9 cellular contexts compared by ENCODE assay signal in genomic region chrX:31213941-31214340, GRCh38.
DNase-seq lines count a peak whose midpoint lies in the region; ATAC-seq, FAIRE-seq and TF ChIP-seq lines count a peak whose summit lies in the region.
"Had no signal": no experiment of that assay in that cellular context is flagged by ENCODE, and none has a peak within 500 bp of the region (broad histone marks: within the 10 kb centered on the region; RNA-seq: fewer than 3 reads in every experiment).

No MANE protein-coding gene starts in this region.

- no peak overlapping the region for H3K9ac ChIP-seq in endothelial cell of umbilical vein (replicated peaks; ENCODE audit: extremely low read depth, insufficient read depth, low read length)

- no peak overlapping the region for H3K27ac ChIP-seq in endothelial cell of umbilical vein (ENCODE audit: insufficient read depth, low read depth, low read length)
- H3K27ac ChIP-seq: ovary had no signal

- no peaks in the 10 kb centered on the region for H3K36me3 Mint-ChIP-seq in activated CD4-positive, alpha-beta memory T cell treated with anti-CD3 and anti-CD28 coated beads for 36 hours
- no peaks in the 10 kb centered on the region for H3K36me3 Mint-ChIP-seq in activated CD4-positive, alpha-beta memory T cell treated with anti-CD3 and anti-CD28 coated beads, Interleukin-2, amount 10 ng/mL, durations not matched to agents 7 days and 5 days (ENCODE audit: low read depth)

- intact Hi-C loops in activated CD4-positive, alpha-beta memory T cell treated with anti-CD3 and anti-CD28 coated beads for 36 hours (cut with micrococcal nuclease), result loop anchor here (5.0 kb wide), 1 partner anchor 443 kb away; no protein-coding TSS in a partner anchor
- intact Hi-C loops in endothelial cell of umbilical vein (cut with micrococcal nuclease), result loop anchor here (1.0 to 2.0 kb wide), 3 partner anchors 210 to 444 kb away; no protein-coding TSS in a partner anchor

- peak; percentile 13 for DNase-seq in activated CD4-positive, alpha-beta memory T cell treated with anti-CD3 and anti-CD28 coated beads for 36 hours
- no peak for DNase-seq in activated CD4-positive, alpha-beta memory T cell treated with anti-CD3 and anti-CD28 coated beads, Interleukin-2, amount 10 ng/mL, durations not matched to agents 7 days and 5 days
- DNase-seq in MG63 (peak; percentile 3), endothelial cell of umbilical vein (ENCODE audit: low read depth, low spot score) (peak; percentile 19), superior temporal gyrus (ENCODE audit: extremely low spot score) (peak; percentile 37), 8988T (no peak), T-helper 1 cell (no peak)

- H3K27me3 ChIP-seq in MG63, result no peaks in the 10 kb centered on the region
- no peaks in the 10 kb centered on the region for H3K27me3 ChIP-seq in endothelial cell of umbilical vein (ENCODE audit: control insufficient read depth in 2 of 2, insufficient read depth in 2 of 2, low read length in 2 of 2)
- H3K27me3 ChIP-seq: ovary had no signal

- dilution Hi-C loops in endothelial cell of umbilical vein (cut with MboI; ENCODE audit: extremely low pct_ligation_motif_present, low sequenced_read_pairs), result no loop called here

- H3K27me3 Mint-ChIP-seq in activated CD4-positive, alpha-beta memory T cell treated with anti-CD3 and anti-CD28 coated beads for 36 hours, result no peaks in the 10 kb centered on the region
- no peaks in the 10 kb centered on the region for H3K27me3 Mint-ChIP-seq in activated CD4-positive, alpha-beta memory T cell treated with anti-CD3 and anti-CD28 coated beads, Interleukin-2, amount 10 ng/mL, durations not matched to agents 7 days and 5 days

- no peaks in the 10 kb centered on the region for H3K9me1 ChIP-seq in endothelial cell of umbilical vein (replicated peaks; ENCODE audit: control insufficient read depth, extremely low read depth, insufficient read depth, low read length)

- no peaks in the 10 kb centered on the region for H3K9me3 ChIP-seq in MG63
- no peaks in the 10 kb centered on the region for H3K9me3 ChIP-seq in endothelial cell of umbilical vein (replicated peaks; ENCODE audit: control insufficient read depth, insufficient read depth, low read length)
- H3K9me3 ChIP-seq: ovary had no signal

- no peak for TF ChIP-seq POLR2A in endothelial cell of umbilical vein (IDR thresholded peaks at IDR 0.05; ENCODE audit: low read depth, low read length)

- FAIRE-seq in endothelial cell of umbilical vein (lab: Jason Lieb, UNC), result peak; percentile 96

- POLR2A ChIA-PET in activated CD4-positive, alpha-beta memory T cell treated with anti-CD3 and anti-CD28 coated beads for 36 hours (lab: Charles Lee), result no interaction called here
- POLR2A ChIA-PET in activated CD4-positive, alpha-beta memory T cell treated with anti-CD3 and anti-CD28 coated beads, Interleukin-2, amount 10 ng/mL, durations not matched to agents 7 days and 5 days (lab: Charles Lee), result no interaction called here
- POLR2A ChIA-PET in endothelial cell of umbilical vein (lab: Charles Lee), result no interaction called here

- no peak for ATAC-seq in HG03139 (IDR thresholded peaks at IDR 0.05; ENCODE audit: unreplicated experiment)

- peaks cover 20% of the 10 kb centered on the region for H3K4me1 ChIP-seq in endothelial cell of umbilical vein (ENCODE audit: control insufficient read depth, extremely low read depth, insufficient read depth, low read length)

- H3K4me3 ChIP-seq in MG63, result no peak overlapping the region
- no peak overlapping the region for H3K4me3 ChIP-seq in endothelial cell of umbilical vein (replicated peaks in 1 of 3; ENCODE audit: insufficient read depth in 1 of 3, low read depth in 1 of 3, low read length in 3 of 3)
- H3K4me3 ChIP-seq: ovary had no signal

- peak; percentile 19 to 40 for TF ChIP-seq CTCF in endothelial cell of umbilical vein (IDR thresholded peaks at IDR 0.05; ENCODE audit: extremely low read depth in 1 of 2, insufficient read depth in 1 of 2, low read depth in 1 of 2, low read length in 2 of 2)

- no peaks in the 10 kb centered on the region for H3K9me3 Mint-ChIP-seq in activated CD4-positive, alpha-beta memory T cell treated with anti-CD3 and anti-CD28 coated beads for 36 hours
- H3K9me3 Mint-ChIP-seq in activated CD4-positive, alpha-beta memory T cell treated with anti-CD3 and anti-CD28 coated beads, Interleukin-2, amount 10 ng/mL, durations not matched to agents 7 days and 5 days, result no peaks in the 10 kb centered on the region

- no peak overlapping the region for H2AFZ ChIP-seq in endothelial cell of umbilical vein (ENCODE audit: low read depth, low read length)

- BruUV-seq in endothelial cell of umbilical vein (replicated peaks; lab: Mats Ljungman, UMichigan), result no TSS peak

- H3K4me3 Mint-ChIP-seq in activated CD4-positive, alpha-beta memory T cell treated with anti-CD3 and anti-CD28 coated beads for 36 hours, result no peak overlapping the region
- H3K4me3 Mint-ChIP-seq in activated CD4-positive, alpha-beta memory T cell treated with anti-CD3 and anti-CD28 coated beads, Interleukin-2, amount 10 ng/mL, durations not matched to agents 7 days and 5 days, result no peak overlapping the region

- no peak overlapping the region for H3K4me2 ChIP-seq in endothelial cell of umbilical vein (ENCODE audit: insufficient read depth, low read length)

- no peaks in the 10 kb centered on the region for H3K4me1 Mint-ChIP-seq in activated CD4-positive, alpha-beta memory T cell treated with anti-CD3 and anti-CD28 coated beads for 36 hours (ENCODE audit: low read depth)
- H3K4me1 Mint-ChIP-seq in activated CD4-positive, alpha-beta memory T cell treated with anti-CD3 and anti-CD28 coated beads, Interleukin-2, amount 10 ng/mL, durations not matched to agents 7 days and 5 days, result peaks cover 2% of the 10 kb centered on the region

- no peak overlapping the region for H3K27ac Mint-ChIP-seq in activated CD4-positive, alpha-beta memory T cell treated with anti-CD3 and anti-CD28 coated beads for 36 hours
- no peak overlapping the region for H3K27ac Mint-ChIP-seq in activated CD4-positive, alpha-beta memory T cell treated with anti-CD3 and anti-CD28 coated beads, Interleukin-2, amount 10 ng/mL, durations not matched to agents 7 days and 5 days

- CTCF ChIA-PET in activated CD4-positive, alpha-beta memory T cell treated with anti-CD3 and anti-CD28 coated beads for 36 hours (lab: Charles Lee), result interaction anchor here (0.5 to 1.9 kb wide), 5 partner anchors 8 to 193 kb away, joined by 3 to 7 read pairs (median 3); no protein-coding TSS in a partner anchor
- CTCF ChIA-PET in activated CD4-positive, alpha-beta memory T cell treated with anti-CD3 and anti-CD28 coated beads, Interleukin-2, amount 10 ng/mL, durations not matched to agents 7 days and 5 days (lab: Charles Lee), result interaction anchor here (0.6 to 1.4 kb wide), 3 partner anchors 10 to 177 kb away, joined by 3 to 5 read pairs (median 4); no protein-coding TSS in a partner anchor
- CTCF ChIA-PET in endothelial cell of umbilical vein (lab: Charles Lee), result interaction anchor here (0.6 to 3.7 kb wide), 22 partner anchors 8 to 446 kb away, joined by 3 to 37 read pairs (median 4); no protein-coding TSS in a partner anchor

- no peaks in the 10 kb centered on the region for H4K20me1 ChIP-seq in endothelial cell of umbilical vein (replicated peaks; ENCODE audit: control insufficient read depth, extremely low read depth, insufficient read depth, low read length)

- H3K36me3 ChIP-seq in MG63 (no peaks in the 10 kb centered on the region), endothelial cell of umbilical vein (ENCODE audit: control insufficient read depth in 2 of 2, extremely low read depth in 1 of 2, insufficient read depth in 2 of 2, low read length in 2 of 2) (no peaks in the 10 kb centered on the region)
- H3K36me3 ChIP-seq: ovary had no signal

- H3K79me2 ChIP-seq in endothelial cell of umbilical vein (ENCODE audit: control insufficient read depth, insufficient read depth, low read length), result no peaks in the 10 kb centered on the region

TF ChIP-seq in endothelial cell of umbilical vein, 7 proteins besides CTCF, POLR2A, EP300 and RAD21:
- TF ChIP-seq EZH2 (IDR thresholded peaks at IDR 0.05; ENCODE audit: borderline replicate concordance, low read depth, low read length, severe bottlenecking) (no peak), GATA2 (IDR thresholded peaks at IDR 0.05; ENCODE audit: insufficient read depth, insufficient read length, low read depth, low read length) (no peak), MAX (IDR thresholded peaks at IDR 0.05; ENCODE audit: insufficient read depth, insufficient read length) (no peak), POLR2AphosphoS5 (IDR thresholded peaks at IDR 0.05; ENCODE audit: insufficient read depth, low read depth, low read length) (no peak), MYC (IDR thresholded peaks at IDR 0.05; ENCODE audit: low read depth, low read length) (no peak), FOS (IDR thresholded peaks at IDR 0.05; ENCODE audit: borderline replicate concordance, insufficient read depth, low read length) (no peak)

Comparison
In these comparisons a context has a peak if more than half of its experiments do, and no peak if none do; other contexts are left out.
1. DNase-seq: peak in activated CD4-positive, alpha-beta memory T cell treated with anti-CD3 and anti-CD28 coated beads for 36 hours (single experiment), MG63 (single experiment), endothelial cell of umbilical vein (single experiment) and superior temporal gyrus (single experiment); none in activated CD4-positive, alpha-beta memory T cell treated with anti-CD3 and anti-CD28 coated beads, Interleukin-2, amount 10 ng/mL, durations not matched to agents 7 days and 5 days (single experiment), 8988T (single experiment) and T-helper 1 cell (0 of 5).